In the genomic region with DNA sequence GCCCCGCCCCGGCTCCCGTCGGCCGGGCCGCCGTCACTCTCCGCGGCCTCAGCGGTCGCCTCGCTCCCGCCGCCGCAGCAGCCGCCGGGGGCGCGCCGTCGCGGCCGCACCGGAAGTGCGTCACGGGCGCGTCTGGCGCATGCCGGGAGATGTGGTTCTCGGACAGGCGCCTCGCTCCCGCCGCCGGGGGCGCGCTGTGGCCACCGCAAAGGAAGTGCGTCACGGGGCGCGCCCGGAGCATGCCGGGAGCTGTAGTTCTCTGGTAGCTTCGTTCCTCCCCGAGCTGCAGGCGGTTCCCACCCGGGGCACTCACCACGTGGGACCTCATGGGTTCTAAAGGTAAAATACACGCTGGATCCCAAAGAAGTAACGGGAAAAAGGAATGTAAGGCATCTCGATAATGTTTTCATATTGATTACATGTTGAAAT, we compare ENCODE assay signal across 1 cellular context.
TF ChIP-seq lines count a peak whose summit lies in the region.

A gene with protein sequence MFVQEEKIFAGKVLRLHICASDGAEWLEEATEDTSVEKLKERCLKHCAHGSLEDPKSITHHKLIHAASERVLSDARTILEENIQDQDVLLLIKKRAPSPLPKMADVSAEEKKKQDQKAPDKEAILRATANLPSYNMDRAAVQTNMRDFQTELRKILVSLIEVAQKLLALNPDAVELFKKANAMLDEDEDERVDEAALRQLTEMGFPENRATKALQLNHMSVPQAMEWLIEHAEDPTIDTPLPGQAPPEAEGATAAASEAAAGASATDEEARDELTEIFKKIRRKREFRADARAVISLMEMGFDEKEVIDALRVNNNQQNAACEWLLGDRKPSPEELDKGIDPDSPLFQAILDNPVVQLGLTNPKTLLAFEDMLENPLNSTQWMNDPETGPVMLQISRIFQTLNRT (minus strand): TSS at position 97 of the 429 bp plus-strand sequence. CDS start 211 bp downstream, outside the sequence.

TF ChIP-seq in HepG2, 621 proteins besides CTCF, POLR2A, EP300 and RAD21 (continued from another document and continues in another):
- TF ChIP-seq GLMP (CRISPR knock-in tag; IDR thresholded peaks at IDR 0.05; ENCODE audit: borderline replicate concordance) (no peak), HNRNPLL (IDR thresholded peaks at IDR 0.05; ENCODE audit: low read depth, low read length, poor library complexity, severe bottlenecking) (peak; percentile 64), MED8 (CRISPR knock-in tag; IDR thresholded peaks at IDR 0.05; ENCODE audit: insufficient replicate concordance) (no peak), HCFC1 (IDR thresholded peaks at IDR 0.05; ENCODE audit: low read depth, low read length) (peak; percentile 98), ZBTB14 (CRISPR knock-in tag; IDR thresholded peaks at IDR 0.05) (peak; percentile 97), ZNF691 (CRISPR knock-in tag; IDR thresholded peaks at IDR 0.05; ENCODE audit: borderline replicate concordance, low read depth) (0 out of 2 replicates have a peak, but pooled peaks have one; percentile 32), ZNF724P (CRISPR knock-in tag; IDR thresholded peaks at IDR 0.05; ENCODE audit: borderline replicate concordance) (no peak), ZBTB38 (CRISPR knock-in tag; IDR thresholded peaks at IDR 0.05) (no peak), ONECUT2 (CRISPR knock-in tag; IDR thresholded peaks at IDR 0.05) (no peak), ZNF276 (CRISPR knock-in tag; IDR thresholded peaks at IDR 0.05; ENCODE audit: low read depth) (no peak), CEBPZ (IDR thresholded peaks at IDR 0.05; ENCODE audit: low read length) (no peak), THAP11 (CRISPR knock-in tag; IDR thresholded peaks at IDR 0.05) (peak; percentile 99), MYC (CRISPR knock-in tag; IDR thresholded peaks at IDR 0.05; ENCODE audit: borderline replicate concordance) (peak; percentile 72), IKZF4 (CRISPR knock-in tag; IDR thresholded peaks at IDR 0.05; ENCODE audit: borderline replicate concordance, low read depth, not compliant biosample characterization) (no peak), FOXK1 (CRISPR knock-in tag; IDR thresholded peaks at IDR 0.05; ENCODE audit: borderline replicate concordance, low read depth) (peak; percentile 40; the same call in 1 of the 2 replicates), NAIF1 (CRISPR knock-in tag; IDR thresholded peaks at IDR 0.05; ENCODE audit: borderline replicate concordance) (no peak), SAP130 (CRISPR knock-in tag; IDR thresholded peaks at IDR 0.05; ENCODE audit: low read depth) (peak; percentile 66), CREB3 (CRISPR knock-in tag; IDR thresholded peaks at IDR 0.05) (0 out of 2 replicates have a peak, but pooled peaks have one; percentile 42), STAG1 (CRISPR knock-in tag; IDR thresholded peaks at IDR 0.05) (no peak), NONO (IDR thresholded peaks at IDR 0.05) (no peak), NONO (CRISPR knock-in tag; conservative IDR thresholded peaks at IDR 0.05) (peak; percentile 59; the same call in 1 of the 2 replicates), HDAC2 (CRISPR knock-in tag; IDR thresholded peaks at IDR 0.05) (no peak), ZNF431 (CRISPR knock-in tag; IDR thresholded peaks at IDR 0.05; ENCODE audit: borderline replicate concordance, low read depth) (no peak), ZBTB21 (CRISPR knock-in tag; IDR thresholded peaks at IDR 0.05) (peak; percentile 81), RFX5 (IDR thresholded peaks at IDR 0.05; ENCODE audit: low read depth, low read length) (peak; percentile 27; the same call in 1 of the 2 replicates), JUN (CRISPR knock-in tag; IDR thresholded peaks at IDR 0.05) (no peak), TRIM22 (IDR thresholded peaks at IDR 0.05) (no peak), ZBTB2 (CRISPR knock-in tag; IDR thresholded peaks at IDR 0.05; ENCODE audit: low read depth) (peak; percentile 98), NR3C1 (CRISPR knock-in tag; IDR thresholded peaks at IDR 0.05) (no peak), ZNF253 (CRISPR knock-in tag; IDR thresholded peaks at IDR 0.05; ENCODE audit: borderline replicate concordance) (no peak)
- TF ChIP-seq, protein P1, sequence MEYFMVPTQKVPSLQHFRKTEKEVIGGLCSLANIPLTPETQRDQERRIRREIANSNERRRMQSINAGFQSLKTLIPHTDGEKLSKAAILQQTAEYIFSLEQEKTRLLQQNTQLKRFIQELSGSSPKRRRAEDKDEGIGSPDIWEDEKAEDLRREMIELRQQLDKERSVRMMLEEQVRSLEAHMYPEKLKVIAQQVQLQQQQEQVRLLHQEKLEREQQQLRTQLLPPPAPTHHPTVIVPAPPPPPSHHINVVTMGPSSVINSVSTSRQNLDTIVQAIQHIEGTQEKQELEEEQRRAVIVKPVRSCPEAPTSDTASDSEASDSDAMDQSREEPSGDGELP (IDR thresholded peaks at IDR 0.05; ENCODE audit: borderline replicate concordance, low read depth) = no peak
- TF ChIP-seq, protein P2, sequence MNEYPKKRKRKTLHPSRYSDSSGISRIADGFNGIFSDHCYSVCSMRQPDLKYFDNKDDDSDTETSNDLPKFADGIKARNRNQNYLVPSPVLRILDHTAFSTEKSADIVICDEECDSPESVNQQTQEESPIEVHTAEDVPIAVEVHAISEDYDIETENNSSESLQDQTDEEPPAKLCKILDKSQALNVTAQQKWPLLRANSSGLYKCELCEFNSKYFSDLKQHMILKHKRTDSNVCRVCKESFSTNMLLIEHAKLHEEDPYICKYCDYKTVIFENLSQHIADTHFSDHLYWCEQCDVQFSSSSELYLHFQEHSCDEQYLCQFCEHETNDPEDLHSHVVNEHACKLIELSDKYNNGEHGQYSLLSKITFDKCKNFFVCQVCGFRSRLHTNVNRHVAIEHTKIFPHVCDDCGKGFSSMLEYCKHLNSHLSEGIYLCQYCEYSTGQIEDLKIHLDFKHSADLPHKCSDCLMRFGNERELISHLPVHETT (CRISPR knock-in tag; conservative IDR thresholded peaks at IDR 0.05) = peak; percentile 93
- TF ChIP-seq, protein P3, sequence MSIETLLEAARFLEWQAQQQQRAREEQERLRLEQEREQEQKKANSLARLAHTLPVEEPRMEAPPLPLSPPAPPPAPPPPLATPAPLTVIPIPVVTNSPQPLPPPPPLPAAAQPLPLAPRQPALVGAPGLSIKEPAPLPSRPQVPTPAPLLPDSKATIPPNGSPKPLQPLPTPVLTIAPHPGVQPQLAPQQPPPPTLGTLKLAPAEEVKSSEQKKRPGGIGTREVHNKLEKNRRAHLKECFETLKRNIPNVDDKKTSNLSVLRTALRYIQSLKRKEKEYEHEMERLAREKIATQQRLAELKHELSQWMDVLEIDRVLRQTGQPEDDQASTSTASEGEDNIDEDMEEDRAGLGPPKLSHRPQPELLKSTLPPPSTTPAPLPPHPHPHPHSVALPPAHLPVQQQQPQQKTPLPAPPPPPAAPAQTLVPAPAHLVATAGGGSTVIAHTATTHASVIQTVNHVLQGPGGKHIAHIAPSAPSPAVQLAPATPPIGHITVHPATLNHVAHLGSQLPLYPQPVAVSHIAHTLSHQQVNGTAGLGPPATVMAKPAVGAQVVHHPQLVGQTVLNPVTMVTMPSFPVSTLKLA (IDR thresholded peaks at IDR 0.05) = no peak
- TF ChIP-seq, protein P4, sequence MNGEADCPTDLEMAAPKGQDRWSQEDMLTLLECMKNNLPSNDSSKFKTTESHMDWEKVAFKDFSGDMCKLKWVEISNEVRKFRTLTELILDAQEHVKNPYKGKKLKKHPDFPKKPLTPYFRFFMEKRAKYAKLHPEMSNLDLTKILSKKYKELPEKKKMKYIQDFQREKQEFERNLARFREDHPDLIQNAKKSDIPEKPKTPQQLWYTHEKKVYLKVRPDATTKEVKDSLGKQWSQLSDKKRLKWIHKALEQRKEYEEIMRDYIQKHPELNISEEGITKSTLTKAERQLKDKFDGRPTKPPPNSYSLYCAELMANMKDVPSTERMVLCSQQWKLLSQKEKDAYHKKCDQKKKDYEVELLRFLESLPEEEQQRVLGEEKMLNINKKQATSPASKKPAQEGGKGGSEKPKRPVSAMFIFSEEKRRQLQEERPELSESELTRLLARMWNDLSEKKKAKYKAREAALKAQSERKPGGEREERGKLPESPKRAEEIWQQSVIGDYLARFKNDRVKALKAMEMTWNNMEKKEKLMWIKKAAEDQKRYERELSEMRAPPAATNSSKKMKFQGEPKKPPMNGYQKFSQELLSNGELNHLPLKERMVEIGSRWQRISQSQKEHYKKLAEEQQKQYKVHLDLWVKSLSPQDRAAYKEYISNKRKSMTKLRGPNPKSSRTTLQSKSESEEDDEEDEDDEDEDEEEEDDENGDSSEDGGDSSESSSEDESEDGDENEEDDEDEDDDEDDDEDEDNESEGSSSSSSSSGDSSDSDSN (CRISPR knock-in tag; IDR thresholded peaks at IDR 0.05) = no peak
